Comparison of ENCODE assay signal across 18 cellular contexts in the genomic region with DNA sequence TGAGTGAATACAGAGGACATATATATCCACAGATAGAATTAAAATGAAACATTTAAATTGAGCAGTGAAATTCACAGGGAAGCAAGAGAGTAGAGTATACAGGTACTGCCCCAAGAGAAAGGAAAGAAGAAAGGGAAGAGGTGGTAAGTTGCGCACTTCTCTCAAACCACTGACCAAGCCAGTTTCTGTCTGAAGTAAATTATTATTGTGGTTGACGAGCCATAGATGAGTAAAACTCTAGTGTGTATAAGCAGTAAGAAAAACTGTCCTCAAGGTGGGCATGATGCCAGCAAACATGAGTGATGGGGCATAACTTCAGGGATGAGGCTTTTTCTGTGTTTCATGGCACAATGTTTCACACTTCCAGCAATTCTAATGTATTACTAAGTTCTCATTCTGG. TPM values are rescaled to one million over a fixed set of nuclear protein-coding genes. Genes with fewer than 3 reads are reported as not detected.
A peak's percentile ranks its signal among the peaks of the same experiment; 100 is the strongest.
DNase-seq lines count a peak whose midpoint lies in the region; ATAC-seq and TF ChIP-seq lines count a peak whose summit lies in the region.
"Had no signal": no experiment of that assay in that cellular context is flagged by ENCODE, and none has a peak within 500 bp of the region (broad histone marks: within the 10 kb centered on the region; RNA-seq: fewer than 3 reads in every experiment).

No MANE protein-coding gene starts in this region.

- no peak overlapping the region for H3K27ac ChIP-seq in foreskin keratinocyte
- H3K27ac ChIP-seq: BLaER1, hepatocyte, left ventricle myocardium inferior, RWPE1, tibial artery had no signal

- DNase-seq in ELR (ENCODE audit: low read depth) (peak; percentile 60), HK-2 (ENCODE audit: unreplicated experiment) (peak; percentile 75), amniotic epithelial cell (ENCODE audit: low read depth) (peak; percentile 90), foreskin keratinocyte (peak; percentile 14 to 56), NAMALWA (ENCODE audit: low spot score) (no peak), NCI-H187 (lab: John Stamatoyannopoulos, UW) (no peak)
- DNase-seq in activated CD8-positive, alpha-beta memory T cell treated with anti-CD3 and anti-CD28 coated beads for 24 hours = no peak
- DNase-seq: activated naive CD8-positive, alpha-beta T cell treated with anti-CD3 and anti-CD28 coated beads, Interleukin-2, amount 10 ng/mL, durations not matched to agents 7 days and 5 days; left ventricle myocardium inferior; naive B cell; NCI-H1694 treated with DMSO at 0.1 percent for 48 hours; NCI-H524; tibial artery had no signal

- ATAC-seq in foreskin keratinocyte (no peak), HG03097 (IDR thresholded peaks at IDR 0.05; ENCODE audit: low FRiP score, unreplicated experiment) (no peak)
- ATAC-seq: activated CD4-positive, CD25-positive, alpha-beta regulatory T cell treated with anti-CD3 and anti-CD28 coated beads, Interleukin-2, amount 50 U/mL, for 24 hours had no signal

- no peak for TF ChIP-seq CTCF in foreskin keratinocyte (conservative IDR thresholded peaks at IDR 0.05)

- no peaks in the 10 kb centered on the region for H3K27me3 ChIP-seq in foreskin keratinocyte
- H3K27me3 ChIP-seq: BLaER1, hepatocyte, tibial artery had no signal

- H3K4me1 ChIP-seq in foreskin keratinocyte = no peaks in the 10 kb centered on the region

RNA-seq across cellular contexts. Expression of gene BET1, which starts 4.4 kb away (rescaled TPM):
- total RNA-seq in foreskin keratinocyte = 23.9 and 26.7 TPM in 2 replicates
- polyA plus RNA-seq in foreskin keratinocyte = 22.4 and 22.9 TPM in 2 replicates

Comparison
In these comparisons a context has a peak if more than half of its experiments do, and no peak if none do; other contexts are left out.
1. DNase-seq: peak in ELR (single experiment), HK-2 (single experiment), amniotic epithelial cell (single experiment) and foreskin keratinocyte (2 of 2); none in NAMALWA (single experiment), activated CD8-positive, alpha-beta memory T cell treated with anti-CD3 and anti-CD28 coated beads for 24 hours (single experiment) and NCI-H187 (0 of 2).